In genomic region chr5:1367149-1367548, GRCh38 we compare ENCODE assay signal across 25 cellular contexts. TPM values are rescaled to one million over a fixed set of nuclear protein-coding genes. Genes with fewer than 3 reads are reported as not detected.
A peak's percentile ranks its signal among the peaks of the same experiment; 100 is the strongest.
DNase-seq lines count a peak whose midpoint lies in the region; ATAC-seq and TF ChIP-seq lines count a peak whose summit lies in the region.
"Had no signal": no experiment of that assay in that cellular context is flagged by ENCODE, and none has a peak within 500 bp of the region (broad histone marks: within the 10 kb centered on the region; RNA-seq: fewer than 3 reads in every experiment).

No MANE protein-coding gene starts in this region.

- no peaks in the 10 kb centered on the region for H4K20me1 ChIP-seq in BLaER1

- H3K9ac ChIP-seq in BLaER1 = no peak overlapping the region
- H3K9ac ChIP-seq: SK-N-SH had no signal

- H3K4me1 Mint-ChIP-seq in memory B cell (peaks cover 40% of the 10 kb centered on the region), type B pancreatic cell (ENCODE audit: unreplicated experiment) (no peaks in the 10 kb centered on the region)
- H3K4me1 Mint-ChIP-seq: CD4-positive, alpha-beta memory T cell had no signal

- H3K4me2 ChIP-seq in BLaER1 = peak overlapping the region; percentile 62
- H3K4me2 ChIP-seq: SK-N-SH had no signal

- H3K9me3 ChIP-seq in BLaER1 = no peaks in the 10 kb centered on the region
- H3K9me3 ChIP-seq: BE2C, Caco-2, SK-N-SH had no signal

- H3K4me3 Mint-ChIP-seq in memory B cell (peak overlapping the region; percentile 41), type B pancreatic cell (no peak overlapping the region)
- H3K4me3 Mint-ChIP-seq: CD4-positive, alpha-beta memory T cell had no signal

- H3K27me3 ChIP-seq in BLaER1 (peaks cover 41% of the 10 kb centered on the region), H7 (ENCODE audit: control insufficient read depth, insufficient read depth, low read length) (no peaks in the 10 kb centered on the region; the same call in 1 of the 2 replicates)

- ATAC-seq in memory B cell (ENCODE audit: low read depth) = peak; percentile 39
- ATAC-seq: HepG2, PC-3 had no signal

- H3K9me3 Mint-ChIP-seq in memory B cell (no peaks in the 10 kb centered on the region), type B pancreatic cell (no peaks in the 10 kb centered on the region)

- H3K27ac ChIP-seq in BLaER1 (no peak overlapping the region), caudate nucleus (ENCODE audit: low read depth, low read length) (no peak overlapping the region)
- H3K27ac ChIP-seq: HL-60, RWPE1 had no signal

- H3K36me3 ChIP-seq in BLaER1 = no peaks in the 10 kb centered on the region
- no peaks in the 10 kb centered on the region for H3K36me3 ChIP-seq in H7 (replicated peaks; ENCODE audit: control insufficient read depth, insufficient read depth, low read length)
- H3K36me3 ChIP-seq: BE2C had no signal

- peak overlapping the region; percentile 28 for H3K27ac Mint-ChIP-seq in memory B cell
- no peak overlapping the region for H3K27ac Mint-ChIP-seq in type B pancreatic cell
- H3K27ac Mint-ChIP-seq: CD4-positive, alpha-beta memory T cell had no signal

- H3K36me3 Mint-ChIP-seq in memory B cell (no peaks in the 10 kb centered on the region), type B pancreatic cell (no peaks in the 10 kb centered on the region)
- H3K36me3 Mint-ChIP-seq: CD4-positive, alpha-beta memory T cell had no signal

- H3K27me3 Mint-ChIP-seq in memory B cell (peaks cover 6% of the 10 kb centered on the region), type B pancreatic cell (peaks cover 84% of the 10 kb centered on the region)

- no peak for TF ChIP-seq CTCF in type B pancreatic cell (conservative IDR thresholded peaks at IDR 0.05)

- peaks cover 62% of the 10 kb centered on the region for H3K4me1 ChIP-seq in BLaER1
- H3K4me1 ChIP-seq: BE2C, Caco-2 had no signal

- DNase-seq in H7 (peak; percentile 51), RPMI8226 (peak; percentile 26), memory B cell (ENCODE audit: low spot score in 2 of 2) (no peak), type B pancreatic cell (ENCODE audit: extremely low spot score, unreplicated experiment) (no peak), caudate nucleus (lab: John Stamatoyannopoulos, UW) (no peak), activated gamma-delta T cell (lab: John Stamatoyannopoulos, UW) (no peak)
- no peak for DNase-seq in activated T-cell treated with anti-CD3 and anti-CD28 coated beads, Interleukin-2, amount 50 U/mL, for 48 hours
- DNase-seq: BE2C; Caco-2; CD4-positive, alpha-beta memory T cell; DMS 273 treated with DMSO at 0.1 percent for 48 hours; DND-41; KG1; NCI-H1694 treated with DMSO at 0.1 percent for 48 hours; NCI-H2081 treated with DMSO at 0.1 percent for 48 hours; NCI-H2171 treated with DMSO at 0.1 percent for 48 hours; NCI-H524 treated with DMSO at 0.1 percent for 48 hours; NCI-H82; PC-3; SHP77 treated with DMSO at 0.1 percent for 48 hours; SK-N-SH had no signal

- no peak overlapping the region for H3K4me3 ChIP-seq in BLaER1
- no peak overlapping the region for H3K4me3 ChIP-seq in H7 (ENCODE audit: insufficient read depth, low read depth, low read length)

RNA-seq across cellular contexts. Expression of gene CLPTM1L, which starts 22.2 kb away (rescaled TPM):
- total RNA-seq in H7 (2014; rRNA removed; shearing (Covaris generic)) = 171 and 173 TPM in 2 replicates
- total RNA-seq in type B pancreatic cell (ENCODE audit: low replicate concordance) = 84.8 and 90.1 TPM in 2 replicates

Comparison
In these comparisons a context has a peak if more than half of its experiments do, and no peak if none do; other contexts are left out.
1. DNase-seq: peak in H7 (single experiment) and RPMI8226 (single experiment); none in memory B cell (0 of 2), type B pancreatic cell (single experiment), caudate nucleus (0 of 61), activated gamma-delta T cell (single experiment) and activated T-cell treated with anti-CD3 and anti-CD28 coated beads, Interleukin-2, amount 50 U/mL, for 48 hours (0 of 2).